Comparison of ENCODE assay signal across 2 cellular contexts in genomic region chr16:3175157-3176153, GRCh38.
TF ChIP-seq lines count a peak whose summit lies in the region.

No MANE protein-coding gene starts in this region.

TF ChIP-seq in HEK293, 187 proteins besides CTCF, POLR2A, EP300 and RAD21 (continued from another document and continues in another):
- TF ChIP-seq ZNF18 (tag by site-specific recombination; IDR thresholded peaks at IDR 0.05) (no peak), ZFP3 (tag by site-specific recombination; IDR thresholded peaks at IDR 0.05; ENCODE audit: low read depth) (no peak), ZNF777 (tag by site-specific recombination; IDR thresholded peaks at IDR 0.05; ENCODE audit: borderline replicate concordance) (no peak), GLIS2 (tag by site-specific recombination; IDR thresholded peaks at IDR 0.05) (peak; percentile 71), GLI4 (tag by site-specific recombination; IDR thresholded peaks at IDR 0.05) (no peak), ZNF830 (tag by site-specific recombination; IDR thresholded peaks at IDR 0.05; ENCODE audit: low read depth) (no peak), ZNF10 (tag by site-specific recombination; IDR thresholded peaks at IDR 0.05) (no peak), ZNF791 (tag by site-specific recombination; IDR thresholded peaks at IDR 0.05) (no peak), ZNF239 (tag by site-specific recombination; IDR thresholded peaks at IDR 0.05) (no peak), ZNF629 (tag by site-specific recombination; IDR thresholded peaks at IDR 0.05) (peak; percentile 42; the same call in 1 of the 2 replicates), ZNF266 (tag by site-specific recombination; IDR thresholded peaks at IDR 0.05; ENCODE audit: low read depth) (no peak), KLF7 (tag by site-specific recombination; IDR thresholded peaks at IDR 0.05; ENCODE audit: borderline replicate concordance) (peak; percentile 21; the same call in 1 of the 2 replicates), ZNF366 (tag by site-specific recombination; conservative IDR thresholded peaks at IDR 0.05) (no peak), ZNF24 (tag by site-specific recombination; IDR thresholded peaks at IDR 0.05) (peak; percentile 78; the same call in 1 of the 2 replicates), PRDM1 (tag by site-specific recombination; IDR thresholded peaks at IDR 0.05) (peak; percentile 54; the same call in 1 of the 2 replicates), ZNF600 (tag by site-specific recombination; IDR thresholded peaks at IDR 0.05) (peak; percentile 64; the same call in 1 of the 2 replicates), ZNF2 (tag by site-specific recombination; IDR thresholded peaks at IDR 0.05) (peak; percentile 68), ZNF202 (tag by site-specific recombination; IDR thresholded peaks at IDR 0.05; ENCODE audit: borderline replicate concordance) (no peak), ZBTB17 (tag by site-specific recombination; IDR thresholded peaks at IDR 0.05) (peak; percentile 87), ZNF433 (tag by site-specific recombination; IDR thresholded peaks at IDR 0.05; ENCODE audit: low read depth) (no peak), MZF1 (tag by site-specific recombination; IDR thresholded peaks at IDR 0.05; ENCODE audit: borderline replicate concordance) (no peak; the same call in 1 of the 2 replicates), ZNF707 (tag by site-specific recombination; IDR thresholded peaks at IDR 0.05) (no peak), ZNF292 (tag by site-specific recombination; IDR thresholded peaks at IDR 0.05; ENCODE audit: borderline replicate concordance, low read depth) (no peak), ZNF624 (tag by site-specific recombination; IDR thresholded peaks at IDR 0.05) (no peak), ZNF248 (tag by site-specific recombination; IDR thresholded peaks at IDR 0.05) (no peak), ZBTB7A (tag by site-specific recombination; IDR thresholded peaks at IDR 0.05; ENCODE audit: low read depth) (no peak), ZNF768 (tag by site-specific recombination; IDR thresholded peaks at IDR 0.05) (no peak), ZNF416 (tag by site-specific recombination; IDR thresholded peaks at IDR 0.05) (no peak), ZNF184 (tag by site-specific recombination; IDR thresholded peaks at IDR 0.05) (no peak), ZNF473 (tag by site-specific recombination; IDR thresholded peaks at IDR 0.05) (no peak), ZNF654 (tag by site-specific recombination; IDR thresholded peaks at IDR 0.05; ENCODE audit: low read depth) (no peak), ZNF335 (tag by site-specific recombination; conservative IDR thresholded peaks at IDR 0.05) (peak; percentile 7), GLIS1 (tag by site-specific recombination; IDR thresholded peaks at IDR 0.05) (peak; percentile 85), TCF7L2 (IDR thresholded peaks at IDR 0.05; ENCODE audit: borderline replicate concordance, low read depth, low read length) (no peak), BCL6B (tag by site-specific recombination; IDR thresholded peaks at IDR 0.05) (no peak), ZSCAN30 (tag by site-specific recombination; IDR thresholded peaks at IDR 0.05) (peak; percentile 78), ZNF404 (tag by site-specific recombination; IDR thresholded peaks at IDR 0.05) (0 out of 2 replicates have a peak, but pooled peaks have one; percentile 25), ZNF221 (tag by site-specific recombination; IDR thresholded peaks at IDR 0.05; ENCODE audit: borderline replicate concordance) (no peak), KLF9 (tag by site-specific recombination; IDR thresholded peaks at IDR 0.05; ENCODE audit: low read depth) (0 out of 2 replicates have a peak, but pooled peaks have one; percentile 10), ZNF175 (tag by site-specific recombination; IDR thresholded peaks at IDR 0.05) (no peak), ZFHX2 (tag by site-specific recombination; conservative IDR thresholded peaks at IDR 0.05) (no peak), ELK4 (IDR thresholded peaks at IDR 0.05; ENCODE audit: borderline replicate concordance, low read depth, low read length) (no peak), ZNF37A (tag by site-specific recombination; IDR thresholded peaks at IDR 0.05) (no peak)

TF ChIP-seq in SK-N-SH treated with all-trans-retinoic acid at 6 μM for 48 hours, 23 proteins besides CTCF, POLR2A, EP300 and RAD21 (continued from another document):
- no peak for TF ChIP-seq CREB5 (CRISPR knock-in tag; IDR thresholded peaks at IDR 0.05; ENCODE audit: low read depth)
